Comparison of ENCODE assay signal across 14 cellular contexts in the genomic region with DNA sequence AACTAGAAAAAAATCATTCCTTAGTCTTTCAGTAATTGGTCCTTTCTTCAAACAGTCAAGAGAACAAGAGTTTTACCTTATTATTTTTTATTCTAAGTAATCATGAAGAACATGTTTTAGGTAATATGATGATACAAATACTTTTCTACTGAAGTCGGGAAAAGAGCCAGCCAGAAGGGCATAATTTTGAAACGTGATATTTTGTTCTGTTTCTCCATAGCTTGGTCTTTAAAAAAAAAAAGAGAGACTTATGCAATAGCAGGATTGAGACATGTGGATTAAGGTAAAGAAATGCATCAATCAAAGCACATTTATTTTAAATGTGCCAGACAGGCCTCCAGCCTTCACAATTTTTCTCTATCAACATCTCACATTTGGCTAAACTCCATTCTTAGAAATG.
DNase-seq lines count a peak whose midpoint lies in the region.
"Had no signal": no experiment of that assay in that cellular context is flagged by ENCODE, and none has a peak within 500 bp of the region (broad histone marks: within the 10 kb centered on the region; RNA-seq: fewer than 3 reads in every experiment).

No MANE protein-coding gene starts in this region.

- H3K23ac ChIP-seq in trophoblast cell (ENCODE audit: low read length), result no peak overlapping the region

- DNase-seq in NCI-H2171 treated with DMSO at 0.1 percent for 48 hours (lab: John Stamatoyannopoulos, UW), result peak; percentile 70
- DNase-seq in amniotic epithelial cell (ENCODE audit: low read depth), result peak; percentile 29
- peak; percentile 62 for DNase-seq in fibroblast of peridontal ligament (ENCODE audit: extremely low read depth)
- no peak for DNase-seq in NCI-H1436 (lab: John Stamatoyannopoulos, UW)
- DNase-seq in stimulated activated CD4-positive, alpha-beta T cell treated with anti-CD3 and anti-CD28 coated beads, Interleukin-2, amount 100 ng/mL, for 48 hours, result no peak
- no peak for DNase-seq in trophoblast cell
- DNase-seq: C1 segment of cervical spinal cord; Calu3; CD4-positive, alpha-beta memory T cell; COR-L47; DMS79 treated with DMSO at 0.1 percent for 48 hours; GF-D8; GOT3 had no signal

- H2BK5ac ChIP-seq in trophoblast cell (ENCODE audit: low read depth, low read length, poor library complexity), result no peak overlapping the region

- H2AK5ac ChIP-seq in trophoblast cell (ENCODE audit: low read length), result no peak overlapping the region

- no peak overlapping the region for H3K4me3 ChIP-seq in trophoblast cell (ENCODE audit: low read depth, low read length)
- H3K4me3 ChIP-seq: HAP-1 had no signal

- H2AFZ ChIP-seq in trophoblast cell (ENCODE audit: insufficient read depth, low read length, poor library complexity), result no peak overlapping the region

- H3K9ac ChIP-seq in trophoblast cell (ENCODE audit: low read length), result no peak overlapping the region

- no peak overlapping the region for H3K27ac ChIP-seq in trophoblast cell (ENCODE audit: low read depth, low read length)

- no peaks in the 10 kb centered on the region for H3K27me3 ChIP-seq in trophoblast cell (ENCODE audit: insufficient read depth, low read length)

- no peaks in the 10 kb centered on the region for H3K9me3 ChIP-seq in trophoblast cell (ENCODE audit: insufficient read depth, low read depth, low read length)
- H3K9me3 ChIP-seq: HAP-1 had no signal

- no peaks in the 10 kb centered on the region for H3K79me2 ChIP-seq in trophoblast cell (ENCODE audit: control insufficient read depth, insufficient read depth, low read length, poor library complexity)

- H3K14ac ChIP-seq in trophoblast cell (ENCODE audit: low read length), result no peak overlapping the region

- no CpG with 5 or more reads among the region's 2 CpGs for WGBS in trophoblast cell (ENCODE audit: extremely low coverage, insufficient coverage, insufficient read length)

- H3K79me1 ChIP-seq in trophoblast cell (ENCODE audit: low read length), result no peaks in the 10 kb centered on the region

- H3K4me1 ChIP-seq in trophoblast cell (ENCODE audit: control insufficient read depth in 1 of 2, insufficient read depth in 2 of 2, low read length in 2 of 2), result no peaks in the 10 kb centered on the region
- H3K4me1 ChIP-seq: HAP-1 had no signal

- no peak overlapping the region for H3K4ac ChIP-seq in trophoblast cell (ENCODE audit: low read depth, low read length)

- H2BK12ac ChIP-seq in trophoblast cell (ENCODE audit: low read length), result no peak overlapping the region

- H3K36me3 ChIP-seq in trophoblast cell (ENCODE audit: control insufficient read depth in 1 of 2, insufficient read depth in 2 of 2, low read length in 2 of 2), result no peaks in the 10 kb centered on the region
- H3K36me3 ChIP-seq: HAP-1 had no signal

- no peak overlapping the region for H3K4me2 ChIP-seq in trophoblast cell (ENCODE audit: low read length)

- no peak overlapping the region for H2BK120ac ChIP-seq in trophoblast cell (ENCODE audit: insufficient read depth, low read length, poor library complexity)

- no peak overlapping the region for H4K8ac ChIP-seq in trophoblast cell (ENCODE audit: low read depth, low read length)

- no peak overlapping the region for H4K12ac ChIP-seq in trophoblast cell (ENCODE audit: low read depth, low read length)

- no peak overlapping the region for H4K91ac ChIP-seq in trophoblast cell (ENCODE audit: low read depth, low read length)

- H3K18ac ChIP-seq in trophoblast cell (ENCODE audit: low read length), result no peak overlapping the region

Comparison
In these comparisons a context has a peak if more than half of its experiments do, and no peak if none do; other contexts are left out.
1. DNase-seq: peak in NCI-H2171 treated with DMSO at 0.1 percent for 48 hours (single experiment), amniotic epithelial cell (single experiment) and fibroblast of peridontal ligament (single experiment); none in NCI-H1436 (single experiment), stimulated activated CD4-positive, alpha-beta T cell treated with anti-CD3 and anti-CD28 coated beads, Interleukin-2, amount 100 ng/mL, for 48 hours (0 of 2) and trophoblast cell (0 of 2).